ENCODE assay signal across 1 cellular context in genomic region chr3:54240-54639, GRCh38.
TF ChIP-seq lines count a peak whose summit lies in the region.

No MANE protein-coding gene starts in this region.

TF ChIP-seq in GM23338, 12 proteins besides CTCF, POLR2A, EP300 and RAD21 (continued from another document):
- TF ChIP-seq ZNF462 (CRISPR knock-in tag; IDR thresholded peaks at IDR 0.05) (no peak), ZNF114 (CRISPR knock-in tag; IDR thresholded peaks at IDR 0.05) (no peak), REST (IDR thresholded peaks at IDR 0.05; ENCODE audit: unreplicated experiment) (no peak), POLR2AphosphoS5 (IDR thresholded peaks at IDR 0.05; ENCODE audit: low read depth) (no peak), ETS1 (IDR thresholded peaks at IDR 0.05) (no peak), EZH2phosphoT487 (IDR thresholded peaks at IDR 0.05; ENCODE audit: unreplicated experiment) (no peak), ZNF331 (CRISPR knock-in tag; IDR thresholded peaks at IDR 0.05; ENCODE audit: low read depth) (no peak), JUNB (IDR thresholded peaks at IDR 0.05; ENCODE audit: unreplicated experiment) (no peak)
